In genomic region chr3:45746182-45746973, GRCh38 we compare ENCODE assay signal across 1 cellular context.
TF ChIP-seq lines count a peak whose summit lies in the region.

No MANE protein-coding gene starts in this region.

TF ChIP-seq in HepG2, 621 proteins besides CTCF, POLR2A, EP300 and RAD21 (continued from another document):
- TF ChIP-seq ZNF281 (CRISPR knock-in tag; IDR thresholded peaks at IDR 0.05; ENCODE audit: borderline replicate concordance) = no peak
- peak; percentile 69 for TF ChIP-seq AGO2 (optimal IDR thresholded peaks at IDR 0.05; ENCODE audit: low read depth, low read length)
TF ChIP-seq in HepG2: peak in this region for 1.
